23 cellular contexts compared by ENCODE assay signal in the genomic region with DNA sequence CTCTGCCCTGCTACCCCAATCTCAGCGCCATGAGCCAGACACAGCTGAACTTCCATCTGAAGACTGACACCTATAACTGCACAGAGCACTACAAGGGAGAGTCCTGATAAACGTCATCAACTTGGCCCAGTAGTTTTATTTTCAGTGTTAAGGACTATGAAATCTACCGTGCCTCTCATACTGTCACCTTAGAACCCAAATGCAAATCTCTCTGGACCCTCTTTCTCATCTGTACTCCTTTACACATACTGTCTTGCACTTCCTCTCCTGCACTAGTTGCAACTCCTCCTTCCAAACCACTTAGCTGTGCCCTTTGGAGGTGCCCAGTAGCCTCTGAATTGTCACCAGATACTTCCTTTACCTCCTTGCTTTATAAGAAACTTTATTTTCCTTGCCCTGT.
"Had no signal": no experiment of that assay in that cellular context is flagged by ENCODE, and none has a peak within 500 bp of the region (broad histone marks: within the 10 kb centered on the region; RNA-seq: fewer than 3 reads in every experiment).

No MANE protein-coding gene starts in this region.

- H3K9me3 ChIP-seq: ovary, psoas muscle, right lobe of liver, sigmoid colon, stomach, thoracic aorta, thyroid gland, tibial nerve, upper lobe of left lung, vagina had no signal

- FAIRE-seq: small intestine, urothelium cell line had no signal

- H3K27ac ChIP-seq: neural progenitor cell, ovary, parathyroid adenoma, psoas muscle, right lobe of liver, sigmoid colon, stomach, thoracic aorta, thyroid gland, tibial nerve, upper lobe of left lung, vagina had no signal

- H3K4me3 ChIP-seq: neural progenitor cell, ovary, psoas muscle, right lobe of liver, sigmoid colon, stomach, thoracic aorta, thyroid gland, tibial nerve, upper lobe of left lung, vagina had no signal

- H3K4me2 ChIP-seq: neural progenitor cell had no signal

- ATAC-seq: psoas muscle; right cardiac atrium; right lobe of liver; stimulated activated effector memory CD8-positive, alpha-beta T cell treated with anti-CD3 and anti-CD28 coated beads, Interleukin-12 subunit alpha, Interleukin-12 subunit beta, amount 100 ng/mL, for 72 hours; stimulated activated naive B cell treated with anti-CD40 and anti-IgM and Interleukin-4, amounts not matched to agents 10 μg/mL and 1 μg/mL and 100 μg/mL, for 72 hours had no signal

- DNase-seq: occipital lobe; ovary; psoas muscle; right cardiac atrium; right lobe of liver; sigmoid colon; small intestine; stimulated activated CD4-positive, alpha-beta T cell treated with anti-CD3 and anti-CD28 coated beads, Interleukin-15, amount 100 ng/mL, for 24 hours; stimulated activated CD4-positive, alpha-beta T cell treated with anti-CD3 and anti-CD28 coated beads, Interleukin-2, amount 100 ng/mL, for 24 hours; stimulated activated CD4-positive, alpha-beta T cell treated with anti-CD3 and anti-CD28 coated beads, Interleukin-2, amount 100 ng/mL, for 48 hours; stimulated activated CD4-positive, alpha-beta T cell treated with anti-CD3 and anti-CD28 coated beads, Interleukin-4, amount 100 ng/mL, for 24 hours; stimulated activated naive B cell treated with anti-CD40 and anti-IgM and Interleukin-4, amounts not matched to agents 10 μg/mL and 1 μg/mL and 100 μg/mL, for 72 hours; stimulated activated naive CD4-positive, alpha-beta T cell treated with Interleukin-2 at 50 U/mL for 16 hours; stomach; thyroid gland had no signal

- H3K4me1 ChIP-seq: neural progenitor cell, parathyroid adenoma, psoas muscle, right lobe of liver, sigmoid colon, stomach, thyroid gland, tibial nerve, upper lobe of left lung, vagina had no signal
